ENCODE assay signal across 8 cellular contexts in the genomic region with DNA sequence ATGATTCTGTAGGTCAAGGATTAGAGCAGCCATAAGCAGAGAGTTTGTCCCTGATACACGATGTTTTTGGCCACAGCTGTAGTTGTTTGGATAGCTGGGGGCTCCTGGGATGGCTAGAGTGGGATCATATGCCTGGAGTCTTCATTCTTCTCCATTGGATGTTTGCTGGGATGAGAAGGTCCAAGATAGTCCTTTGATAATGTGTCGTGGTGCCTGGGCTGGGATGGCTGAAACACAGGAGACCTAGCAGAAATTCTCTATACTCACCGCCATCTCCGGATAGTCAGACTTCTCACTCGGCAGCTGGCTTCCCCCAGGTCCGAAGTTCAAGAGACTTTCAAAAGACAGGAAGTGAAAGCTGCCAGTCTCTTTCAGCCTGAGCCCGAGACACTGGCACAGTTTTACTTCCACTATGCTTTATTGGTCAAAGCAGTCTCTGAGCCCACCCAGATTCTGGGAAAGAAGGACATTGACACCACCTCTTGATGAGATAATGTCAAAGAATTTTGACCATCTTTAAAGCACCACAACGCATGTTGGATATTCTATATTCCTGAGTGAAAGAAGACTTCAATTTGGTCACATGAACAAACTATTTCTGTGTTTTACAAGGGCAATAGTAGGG. TPM values are rescaled to one million over a fixed set of nuclear protein-coding genes. Genes with fewer than 3 reads are reported as not detected.
DNase-seq lines count a peak whose midpoint lies in the region; ATAC-seq and TF ChIP-seq lines count a peak whose summit lies in the region.

No MANE protein-coding gene starts in this region.

- in situ Hi-C loops in transverse colon (cut with MboI; ENCODE audit: low pct_ligation_motif_present in 1 of 4, low pct_unique_long_range_greater_than_20kb in 1 of 4, low sequenced_read_pairs in 3 of 4), result loop anchor here in 3 of 4 donors (10.0 to 25.0 kb wide), 5 partner anchors 236 to 568 kb away; no protein-coding TSS in a partner anchor

- TF ChIP-seq CTCF in hepatocyte (IDR thresholded peaks at IDR 0.05; ENCODE audit: poor library complexity), result no peak
- TF ChIP-seq CTCF in transverse colon (IDR thresholded peaks at IDR 0.05), result no peak

- H3K36me3 ChIP-seq in hepatocyte (replicated peaks; ENCODE audit: insufficient read depth, low read depth) (no peaks in the 10 kb centered on the region), transverse colon (no peaks in the 10 kb centered on the region)

- H3K27me3 ChIP-seq in hepatocyte (no peaks in the 10 kb centered on the region), transverse colon (no peaks in the 10 kb centered on the region)

- no peaks in the 10 kb centered on the region for H3K36me3 Mint-ChIP-seq in activated CD4-positive, alpha-beta T cell treated with anti-CD3 and anti-CD28 coated beads for 36 hours (ENCODE audit: low read depth)

- intact Hi-C loops in activated CD4-positive, alpha-beta T cell treated with anti-CD3 and anti-CD28 coated beads for 36 hours (cut with DNase I, micrococcal nuclease), result no loop called here
- intact Hi-C loops in transverse colon (cut with DNase I; ENCODE audit: low total_unique reads), result no loop called here

- H3K4me1 ChIP-seq in hepatocyte (ENCODE audit: insufficient read depth) (no peaks in the 10 kb centered on the region), transverse colon (peaks cover 0 to 14% (median 1%) of the 10 kb centered on the region in 4 donors)

- no peak for TF ChIP-seq EP300 in transverse colon (IDR thresholded peaks at IDR 0.05; ENCODE audit: low read depth)

- ATAC-seq in activated CD4-positive, alpha-beta T cell treated with anti-CD3 and anti-CD28 coated beads for 36 hours, result no peak
- peak; percentile 98 for ATAC-seq in HG02798 (IDR thresholded peaks at IDR 0.05; ENCODE audit: poor library complexity, unreplicated experiment)

- peaks cover 8% of the 10 kb centered on the region for H3K4me1 Mint-ChIP-seq in activated CD4-positive, alpha-beta T cell treated with anti-CD3 and anti-CD28 coated beads for 36 hours

- H2AFZ ChIP-seq in hepatocyte, result no peak overlapping the region

- POLR2A ChIA-PET in activated CD4-positive, alpha-beta T cell treated with anti-CD3 and anti-CD28 coated beads for 36 hours (lab: Charles Lee), result no interaction called here

- H3K9me3 Mint-ChIP-seq in activated CD4-positive, alpha-beta T cell treated with anti-CD3 and anti-CD28 coated beads for 36 hours (ENCODE audit: low read depth), result no peaks in the 10 kb centered on the region

- H3K27ac Mint-ChIP-seq in activated CD4-positive, alpha-beta T cell treated with anti-CD3 and anti-CD28 coated beads for 36 hours, result no peak overlapping the region

- H3K27ac ChIP-seq in hepatocyte (peak overlapping the region; percentile 35), transverse colon (peak overlapping the region; percentile 65 to 77 (median 70))

- no peak overlapping the region for H3K4me3 ChIP-seq in hepatocyte
- peak overlapping the region in 3 of 4 donors; percentile 22 to 48 (median 26) for H3K4me3 ChIP-seq in transverse colon

- peak overlapping the region; percentile 51 for H3K4me2 ChIP-seq in hepatocyte

- TF ChIP-seq POLR2A in transverse colon (IDR thresholded peaks at IDR 0.05), result peak; percentile 74

- peaks cover 23% of the 10 kb centered on the region for H3K27me3 Mint-ChIP-seq in activated CD4-positive, alpha-beta T cell treated with anti-CD3 and anti-CD28 coated beads for 36 hours

- no peaks in the 10 kb centered on the region for H4K20me1 ChIP-seq in hepatocyte (ENCODE audit: insufficient read depth, poor library complexity, severe bottlenecking)

- WGBS in hepatocyte (ENCODE audit: low lambda C conversion rate, missing lambda C conversion rate), result 88% methylated on average over 8 of the region's 8 CpGs
- 20 to 26% methylated on average over 1 to 8 of the region's 8 CpGs for WGBS in transverse colon (ENCODE audit: low coverage in 1 of 2), 2 donors

- peak; percentile 30 for DNase-seq in activated CD4-positive, alpha-beta T cell treated with anti-CD3 and anti-CD28 coated beads for 36 hours
- DNase-seq in activated CD4-positive, alpha-beta T cell treated with anti-CD3 and anti-CD28 coated beads, Interleukin-2, amount 50 U/mL, for 1 hour, result no peak
- DNase-seq in NCI-H774 (lab: John Stamatoyannopoulos, UW) (peak; percentile 38), hepatocyte (ENCODE audit: low spot score) (peak; percentile 42), transverse colon (peak; percentile 88), RKO (ENCODE audit: low spot score) (no peak), inferior parietal cortex (ENCODE audit: extremely low spot score) (no peak)

- H3K9me2 ChIP-seq in hepatocyte (replicated peaks; ENCODE audit: insufficient read depth), result no peaks in the 10 kb centered on the region

- CTCF ChIA-PET in activated CD4-positive, alpha-beta T cell treated with anti-CD3 and anti-CD28 coated beads for 36 hours (lab: Charles Lee), result no interaction called here

- no peak overlapping the region for H3K4me3 Mint-ChIP-seq in activated CD4-positive, alpha-beta T cell treated with anti-CD3 and anti-CD28 coated beads for 36 hours

- no peaks in the 10 kb centered on the region for H3K79me2 ChIP-seq in hepatocyte

- H3K9me3 ChIP-seq in hepatocyte (ENCODE audit: low read depth), result no peaks in the 10 kb centered on the region
- no peaks in the 10 kb centered on the region for H3K9me3 ChIP-seq in transverse colon

RNA-seq across cellular contexts. Expression of a gene that starts 16.0 kb away (rescaled TPM):
- total RNA-seq in activated CD4-positive, alpha-beta T cell treated with anti-CD3 and anti-CD28 coated beads for 36 hours, result under 1 TPM; 0.27 to 0.42 TPM
- total RNA-seq in hepatocyte, result 105 and 129 TPM in 2 replicates
- 95.5 and 96.9 TPM in 2 replicates for polyA plus RNA-seq in hepatocyte
- total RNA-seq in transverse colon, result 100 to 1,000 TPM in 2 of 4 donors, 10 to 100 TPM in 2; 64.2 to 118 (median 90.5) TPM

Comparison
In these comparisons a context has a peak if more than half of its experiments do, and no peak if none do; other contexts are left out.
1. DNase-seq: peak in activated CD4-positive, alpha-beta T cell treated with anti-CD3 and anti-CD28 coated beads for 36 hours (single experiment), NCI-H774 (single experiment), hepatocyte (single experiment) and transverse colon (single experiment); none in activated CD4-positive, alpha-beta T cell treated with anti-CD3 and anti-CD28 coated beads, Interleukin-2, amount 50 U/mL, for 1 hour (single experiment), RKO (single experiment) and inferior parietal cortex (single experiment).
2. RNA of a gene that starts 16.0 kb away (total RNA-seq): 105 to 129 TPM in hepatocyte and 64.2 to 118 TPM in transverse colon; 0.27 to 0.42 TPM in activated CD4-positive, alpha-beta T cell treated with anti-CD3 and anti-CD28 coated beads for 36 hours; every median in the first group is over 10 times any median in the second.